In genomic region chr7:131753620-131754222, GRCh38 we compare ENCODE assay signal across 10 cellular contexts.
DNase-seq lines count a peak whose midpoint lies in the region; ATAC-seq, FAIRE-seq and TF ChIP-seq lines count a peak whose summit lies in the region.
"Had no signal": no experiment of that assay in that cellular context is flagged by ENCODE, and none has a peak within 500 bp of the region (broad histone marks: within the 10 kb centered on the region; RNA-seq: fewer than 3 reads in every experiment).

No MANE protein-coding gene starts in this region.

- no peak overlapping the region for H3K9ac ChIP-seq in GM12878 (ENCODE audit: control insufficient read depth, insufficient read depth, low read length)

- CTCF ChIA-PET in GM12878 (lab: Yijun Ruan, JAX) = interaction anchor here (0.6 to 1.2 kb wide), 2 partner anchors 23 to 84 kb away, joined by 3 to 4 read pairs; no protein-coding TSS in a partner anchor

- DNase-seq in DMS53 (lab: John Stamatoyannopoulos, UW) (peak; percentile 54), DMS53 treated with DMSO at 0.1 percent for 48 hours (lab: John Stamatoyannopoulos, UW; ENCODE audit: unreplicated experiment) (no peak), M059J (ENCODE audit: low read depth) (peak; percentile 12), GM12878 (ENCODE audit: low read depth, low spot score) (no peak), neural crest cell (ENCODE audit: low read depth, low spot score) (no peak), NCI-H1092 treated with DMSO at 0.1 percent for 48 hours (lab: John Stamatoyannopoulos, UW) (no peak), left lung (no peak), kidney glomerular epithelial cell (lab: John Stamatoyannopoulos, UW) (no peak)
- DNase-seq: activated T-cell treated with anti-CD3 and anti-CD28 coated beads, Interleukin-2, amount 50 U/mL, for 4 hours; ovary had no signal

- H3K4me3 Mint-ChIP-seq in neural crest cell = no peak overlapping the region
- H3K4me3 Mint-ChIP-seq: activated T-cell treated with anti-CD3 and anti-CD28 coated beads, Interleukin-2, amount 50 U/mL, for 4 hours had no signal

- POLR2A ChIA-PET in GM12878 (lab: Charles Lee) = interaction anchor here (0.7 kb wide), 1 partner anchor 1748 kb away, joined by 4 read pairs; no protein-coding TSS in a partner anchor

- no peak for FAIRE-seq in GM12878 (lab: Jason Lieb, UNC)

- H3K36me3 ChIP-seq in GM12878 (ENCODE audit: control insufficient read depth in 2 of 2, insufficient read depth in 2 of 2, low read length in 1 of 2) (no peaks in the 10 kb centered on the region), left lung (no peaks in the 10 kb centered on the region)
- H3K36me3 ChIP-seq: ovary had no signal

- H3K4me3 ChIP-seq in GM12878 (no peak overlapping the region), left lung (no peak overlapping the region)
- H3K4me3 ChIP-seq: ovary had no signal

- H3K27ac Mint-ChIP-seq in neural crest cell (ENCODE audit: unreplicated experiment) = no peak overlapping the region

- H3K4me1 Mint-ChIP-seq in neural crest cell = no peaks in the 10 kb centered on the region

- no peak overlapping the region for H3K4me2 ChIP-seq in GM12878 (ENCODE audit: control insufficient read depth, insufficient read depth)

- no peaks in the 10 kb centered on the region for H3K36me3 Mint-ChIP-seq in neural crest cell (ENCODE audit: low read depth)

- in situ Hi-C loops in GM12878 (cut with MboI) = no loop called here

- no peak for TF ChIP-seq POLR2A in GM12878 (IDR thresholded peaks at IDR 0.05; ENCODE audit: low read depth, low read length)

- 31% methylated on average over 10 of the region's 11 CpGs for WGBS in GM12878 (ENCODE audit: insufficient coverage, insufficient replicate concordance, low lambda C conversion rate, missing lambda C conversion rate)

- SMC1A ChIA-PET in GM12878 (lab: Charles Lee; ENCODE audit: uncharacterized antibody, unreplicated experiment) = no interaction called here

- H4K20me1 ChIP-seq in GM12878 (ENCODE audit: control insufficient read depth, insufficient read depth) = no peaks in the 10 kb centered on the region

- H3K9me3 ChIP-seq in GM12878 (replicated peaks; ENCODE audit: control insufficient read depth, insufficient read depth, low read length) = no peaks in the 10 kb centered on the region
- H3K9me3 ChIP-seq in left lung = no peaks in the 10 kb centered on the region
- H3K9me3 ChIP-seq: ovary had no signal

- no peak for ATAC-seq in GM12878
- ATAC-seq in left lung = no peak
- ATAC-seq: activated T-cell treated with anti-CD3 and anti-CD28 coated beads, Interleukin-2, amount 50 U/mL, for 4 hours had no signal

- no peak for TF ChIP-seq RAD21 in GM12878 (IDR thresholded peaks at IDR 0.05; ENCODE audit: insufficient read depth, low read depth, low read length)

- H3K79me2 ChIP-seq in GM12878 (ENCODE audit: control insufficient read depth, insufficient read depth, low read length) = no peaks in the 10 kb centered on the region

- intact Hi-C loops in GM12878 (cut with micrococcal nuclease; ENCODE audit: unreplicated experiment) = no loop called here
- intact Hi-C loops in left lung (cut with DNase I) = no loop called here

- H3K27me3 ChIP-seq in GM12878 (replicated peaks in 1 of 2; ENCODE audit: control insufficient read depth in 2 of 2, insufficient read depth in 2 of 2, low read length in 1 of 2) = no peaks in the 10 kb centered on the region
- peaks cover 0 to 3% of the 10 kb centered on the region in 2 donors for H3K27me3 ChIP-seq in left lung
- H3K27me3 ChIP-seq: ovary had no signal

- H2AFZ ChIP-seq in GM12878 (ENCODE audit: control insufficient read depth, low read depth, low read length) = no peak overlapping the region

- RAD21 ChIA-PET in GM12878 (lab: Charles Lee; ENCODE audit: unreplicated experiment) = no interaction called here

- H3K9me3 Mint-ChIP-seq in neural crest cell = no peaks in the 10 kb centered on the region
- H3K9me3 Mint-ChIP-seq: activated T-cell treated with anti-CD3 and anti-CD28 coated beads, Interleukin-2, amount 50 U/mL, for 4 hours had no signal

- peaks cover 47% of the 10 kb centered on the region for H3K27me3 Mint-ChIP-seq in neural crest cell (ENCODE audit: low read depth)

- no TSS peak for BruUV-seq in GM12878 (replicated peaks; lab: Mats Ljungman, UMichigan)

- H3K27ac ChIP-seq in GM12878 (ENCODE audit: control insufficient read depth, insufficient read depth) (no peak overlapping the region), left lung (no peak overlapping the region)
- H3K27ac ChIP-seq: ovary had no signal

- TF ChIP-seq CTCF in GM12878 (IDR thresholded peaks at IDR 0.05 in 2 of 3, conservative IDR thresholded peaks at IDR 0.05 in 1 of 3; ENCODE audit: control insufficient read depth in 2 of 3, extremely low read depth in 1 of 3, insufficient read depth in 1 of 3, low read depth in 3 of 3, low read length in 3 of 3) (peak; percentile 22 to 47 (median 35); a peak in 5 of 6 replicates), neural crest cell (conservative IDR thresholded peaks at IDR 0.05) (peak; percentile 60), left lung (IDR thresholded peaks at IDR 0.05) (no peak)

- TF ChIP-seq EP300 in GM12878 (IDR thresholded peaks at IDR 0.05; ENCODE audit: borderline replicate concordance in 1 of 2, control insufficient read depth in 1 of 2, low read depth in 2 of 2, low read length in 2 of 2) = no peak

- H3K4me1 ChIP-seq in GM12878 (ENCODE audit: control insufficient read depth, insufficient read depth, low read length) (no peaks in the 10 kb centered on the region), left lung (no peaks in the 10 kb centered on the region)

TF ChIP-seq in GM12878, 131 proteins besides CTCF, POLR2A, EP300 and RAD21:
- TF ChIP-seq ETV6 (conservative IDR thresholded peaks at IDR 0.05 in 1 of 2, IDR thresholded peaks at IDR 0.05 in 1 of 2; ENCODE audit: borderline replicate concordance in 1 of 2, low read depth in 1 of 2) (no peak), KLF5 (IDR thresholded peaks at IDR 0.05; ENCODE audit: partially characterized antibody) (no peak), CREM (IDR thresholded peaks at IDR 0.05; ENCODE audit: low read depth) (no peak), BMI1 (IDR thresholded peaks at IDR 0.05; ENCODE audit: borderline replicate concordance) (no peak), SMAD1 (IDR thresholded peaks at IDR 0.05; ENCODE audit: low read depth, partially characterized antibody) (no peak), MXI1 (IDR thresholded peaks at IDR 0.05; ENCODE audit: low read depth, low read length) (no peak), NFIC (IDR thresholded peaks at IDR 0.05; ENCODE audit: low read depth, low read length) (no peak), IKZF2 (IDR thresholded peaks at IDR 0.05) (no peak), CBFB (IDR thresholded peaks at IDR 0.05; ENCODE audit: low read depth) (no peak), NR2F1 (conservative IDR thresholded peaks at IDR 0.05) (no peak), MYC (IDR thresholded peaks at IDR 0.05; ENCODE audit: insufficient read depth, insufficient read length, insufficient replicate concordance, low read length, severe bottlenecking) (no peak), SMARCA5 (IDR thresholded peaks at IDR 0.05) (no peak), POU2F2 (IDR thresholded peaks at IDR 0.05; ENCODE audit: borderline replicate concordance, low read depth, low read length) (no peak)

Comparison
In these comparisons a context has a peak if more than half of its experiments do, and no peak if none do; other contexts are left out.
1. DNase-seq: peak in DMS53 (single experiment) and M059J (single experiment); none in DMS53 treated with DMSO at 0.1 percent for 48 hours (single experiment), GM12878 (single experiment), neural crest cell (single experiment), NCI-H1092 treated with DMSO at 0.1 percent for 48 hours (single experiment), left lung (0 of 2) and kidney glomerular epithelial cell (single experiment).
2. CTCF ChIP-seq: peak in GM12878 (3 of 3) and neural crest cell (single experiment); none in left lung (0 of 2).